Comparison of ENCODE assay signal across 8 cellular contexts in the genomic region with DNA sequence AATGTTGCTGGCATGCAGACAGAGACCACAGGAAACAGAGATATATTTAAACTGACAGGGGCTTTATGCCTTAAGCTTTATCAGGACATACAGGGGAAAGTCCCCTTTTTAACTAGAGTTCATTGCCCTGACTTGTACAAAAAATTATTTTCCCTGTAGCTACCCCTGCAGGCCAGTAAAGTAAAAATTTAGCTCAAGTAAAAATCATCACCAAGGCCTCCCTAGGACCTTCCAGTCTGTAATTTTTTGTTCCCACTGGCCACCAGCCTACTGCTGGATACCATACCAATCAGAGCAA.
DNase-seq lines count a peak whose midpoint lies in the region; ATAC-seq lines count a peak whose summit lies in the region.

No MANE protein-coding gene starts in this region.

- ATAC-seq in GM18868 (IDR thresholded peaks at IDR 0.05; ENCODE audit: unreplicated experiment) (peak; percentile 88), GM21447 (IDR thresholded peaks at IDR 0.05; ENCODE audit: unreplicated experiment) (no peak)

- DNase-seq in NCI-H1092 treated with DMSO at 0.1 percent for 48 hours (lab: John Stamatoyannopoulos, UW) (peak; percentile 52), dermis blood vessel endothelial cell (peak; percentile 29), pulmonary artery endothelial cell (ENCODE audit: low read depth, low spot score) (peak; percentile 13), NCI-H1930 (lab: John Stamatoyannopoulos, UW) (no peak)
- no peak for DNase-seq in activated T-cell treated with anti-CD3 and anti-CD28 coated beads, Interleukin-2, amount 50 U/mL, for 1 hour
- no peak for DNase-seq in activated effector memory CD4-positive, alpha-beta T cell treated with anti-CD3 and anti-CD28 coated beads, Interleukin-2, amount 50 U/mL, for 16 hours

Comparison
In these comparisons a context has a peak if more than half of its experiments do, and no peak if none do; other contexts are left out.
1. DNase-seq: peak in NCI-H1092 treated with DMSO at 0.1 percent for 48 hours (single experiment), dermis blood vessel endothelial cell (single experiment) and pulmonary artery endothelial cell (single experiment); none in activated T-cell treated with anti-CD3 and anti-CD28 coated beads, Interleukin-2, amount 50 U/mL, for 1 hour (single experiment), NCI-H1930 (0 of 2) and activated effector memory CD4-positive, alpha-beta T cell treated with anti-CD3 and anti-CD28 coated beads, Interleukin-2, amount 50 U/mL, for 16 hours (single experiment).